Comparison of ENCODE assay signal across 1 cellular context in the genomic region with DNA sequence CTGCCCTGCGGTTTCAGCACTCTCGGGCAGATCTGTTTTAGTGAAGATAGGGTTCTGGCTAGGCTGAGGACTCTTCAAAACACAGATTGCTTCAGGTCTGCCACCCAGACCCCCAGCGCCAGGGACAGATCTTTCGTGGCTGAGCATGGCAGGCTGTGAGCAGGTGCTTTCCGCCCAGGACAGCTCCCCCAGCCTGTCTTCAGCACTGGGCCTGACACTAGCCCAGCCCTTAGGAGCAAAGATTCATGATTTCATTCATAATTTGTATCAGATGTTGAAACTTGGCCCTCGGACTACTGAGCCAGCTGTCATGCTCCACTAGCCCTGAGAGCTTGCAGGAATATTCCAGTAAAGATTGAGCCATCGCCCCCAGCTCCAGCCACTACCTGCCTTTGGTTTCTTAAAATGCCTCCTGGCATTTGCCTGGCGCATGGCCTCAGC.
TF ChIP-seq lines count a peak whose summit lies in the region.

No MANE protein-coding gene starts in this region.

TF ChIP-seq in GM12878, 131 proteins besides CTCF, POLR2A, EP300 and RAD21:
- no peak for TF ChIP-seq ASH2L (IDR thresholded peaks at IDR 0.05; ENCODE audit: borderline replicate concordance, low read depth)
- TF ChIP-seq RFX5 (IDR thresholded peaks at IDR 0.05; ENCODE audit: low read depth, low read length) = no peak
- TF ChIP-seq NFIC (IDR thresholded peaks at IDR 0.05; ENCODE audit: low read depth, low read length) = no peak
- TF ChIP-seq NRF1 (conservative IDR thresholded peaks at IDR 0.05; ENCODE audit: low read depth, low read length) = no peak
- no peak for TF ChIP-seq PAX5 (IDR thresholded peaks at IDR 0.05; ENCODE audit: borderline replicate concordance, low read depth, low read length)
- no peak for TF ChIP-seq SMARCA5 (IDR thresholded peaks at IDR 0.05)
- no peak for TF ChIP-seq NBN (IDR thresholded peaks at IDR 0.05)
- no peak for TF ChIP-seq TCF3 (IDR thresholded peaks at IDR 0.05; ENCODE audit: borderline replicate concordance, insufficient read depth, low read depth, low read length)
- TF ChIP-seq, protein P1, sequence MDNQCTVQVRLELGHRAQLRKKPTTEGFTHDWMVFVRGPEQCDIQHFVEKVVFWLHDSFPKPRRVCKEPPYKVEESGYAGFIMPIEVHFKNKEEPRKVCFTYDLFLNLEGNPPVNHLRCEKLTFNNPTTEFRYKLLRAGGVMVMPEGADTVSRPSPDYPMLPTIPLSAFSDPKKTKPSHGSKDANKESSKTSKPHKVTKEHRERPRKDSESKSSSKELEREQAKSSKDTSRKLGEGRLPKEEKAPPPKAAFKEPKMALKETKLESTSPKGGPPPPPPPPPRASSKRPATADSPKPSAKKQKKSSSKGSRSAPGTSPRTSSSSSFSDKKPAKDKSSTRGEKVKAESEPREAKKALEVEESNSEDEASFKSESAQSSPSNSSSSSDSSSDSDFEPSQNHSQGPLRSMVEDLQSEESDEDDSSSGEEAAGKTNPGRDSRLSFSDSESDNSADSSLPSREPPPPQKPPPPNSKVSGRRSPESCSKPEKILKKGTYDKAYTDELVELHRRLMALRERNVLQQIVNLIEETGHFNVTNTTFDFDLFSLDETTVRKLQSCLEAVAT (IDR thresholded peaks at IDR 0.05) = no peak
- TF ChIP-seq SUPT20H (IDR thresholded peaks at IDR 0.05; ENCODE audit: borderline replicate concordance, control insufficient read depth, low read depth, low read length) = no peak
- no peak for TF ChIP-seq RCOR1 (conservative IDR thresholded peaks at IDR 0.05; ENCODE audit: low read depth, low read length)
- no peak for TF ChIP-seq SUZ12 (IDR thresholded peaks at IDR 0.05; ENCODE audit: unreplicated experiment)
- no peak for TF ChIP-seq ZNF207 (IDR thresholded peaks at IDR 0.05; ENCODE audit: borderline replicate concordance)
- no peak for TF ChIP-seq MEF2B (IDR thresholded peaks at IDR 0.05; ENCODE audit: partially characterized antibody, poor library complexity, severe bottlenecking)
- TF ChIP-seq YY1 (IDR thresholded peaks at IDR 0.05; ENCODE audit: low read depth, low read length) = no peak
- TF ChIP-seq, protein P2, sequence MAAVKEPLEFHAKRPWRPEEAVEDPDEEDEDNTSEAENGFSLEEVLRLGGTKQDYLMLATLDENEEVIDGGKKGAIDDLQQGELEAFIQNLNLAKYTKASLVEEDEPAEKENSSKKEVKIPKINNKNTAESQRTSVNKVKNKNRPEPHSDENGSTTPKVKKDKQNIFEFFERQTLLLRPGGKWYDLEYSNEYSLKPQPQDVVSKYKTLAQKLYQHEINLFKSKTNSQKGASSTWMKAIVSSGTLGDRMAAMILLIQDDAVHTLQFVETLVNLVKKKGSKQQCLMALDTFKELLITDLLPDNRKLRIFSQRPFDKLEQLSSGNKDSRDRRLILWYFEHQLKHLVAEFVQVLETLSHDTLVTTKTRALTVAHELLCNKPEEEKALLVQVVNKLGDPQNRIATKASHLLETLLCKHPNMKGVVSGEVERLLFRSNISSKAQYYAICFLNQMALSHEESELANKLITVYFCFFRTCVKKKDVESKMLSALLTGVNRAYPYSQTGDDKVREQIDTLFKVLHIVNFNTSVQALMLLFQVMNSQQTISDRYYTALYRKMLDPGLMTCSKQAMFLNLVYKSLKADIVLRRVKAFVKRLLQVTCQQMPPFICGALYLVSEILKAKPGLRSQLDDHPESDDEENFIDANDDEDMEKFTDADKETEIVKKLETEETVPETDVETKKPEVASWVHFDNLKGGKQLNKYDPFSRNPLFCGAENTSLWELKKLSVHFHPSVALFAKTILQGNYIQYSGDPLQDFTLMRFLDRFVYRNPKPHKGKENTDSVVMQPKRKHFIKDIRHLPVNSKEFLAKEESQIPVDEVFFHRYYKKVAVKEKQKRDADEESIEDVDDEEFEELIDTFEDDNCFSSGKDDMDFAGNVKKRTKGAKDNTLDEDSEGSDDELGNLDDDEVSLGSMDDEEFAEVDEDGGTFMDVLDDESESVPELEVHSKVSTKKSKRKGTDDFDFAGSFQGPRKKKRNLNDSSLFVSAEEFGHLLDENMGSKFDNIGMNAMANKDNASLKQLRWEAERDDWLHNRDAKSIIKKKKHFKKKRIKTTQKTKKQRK (IDR thresholded peaks at IDR 0.05; ENCODE audit: low read depth, low read length) = no peak
- no peak for TF ChIP-seq NR2F1 (conservative IDR thresholded peaks at IDR 0.05)
